1 cellular context compared by ENCODE assay signal in the genomic region with DNA sequence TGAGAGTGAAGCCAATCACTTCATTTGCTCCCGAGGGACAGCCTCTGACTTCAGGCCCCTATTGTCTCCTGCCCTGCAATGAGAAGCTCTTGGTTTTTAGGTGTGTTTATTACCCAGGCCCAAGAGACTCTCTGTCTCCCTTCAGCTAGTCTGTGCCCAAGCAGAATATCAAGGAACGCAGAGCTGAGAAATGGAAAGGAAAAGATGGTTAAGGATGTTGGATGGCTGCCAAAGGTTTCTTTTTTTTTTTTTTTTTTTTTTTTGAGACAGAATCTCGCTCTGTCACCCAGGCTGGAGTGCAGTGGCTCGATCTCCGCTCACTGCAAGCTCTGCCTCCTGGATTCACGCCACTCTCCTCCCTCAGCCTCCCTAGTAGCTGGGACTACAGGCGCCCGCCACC. TPM values are rescaled to one million over a fixed set of nuclear protein-coding genes. Genes with fewer than 3 reads are reported as not detected.
"Had no signal": no experiment of that assay in that cellular context is flagged by ENCODE, and none has a peak within 500 bp of the region (broad histone marks: within the 10 kb centered on the region; RNA-seq: fewer than 3 reads in every experiment).

No MANE protein-coding gene starts in this region.

RNA-seq across cellular contexts. Expression of a gene that starts 41.7 kb away (rescaled TPM):
- polyA plus RNA-seq: naive thymus-derived CD8-positive, alpha-beta T cell had no signal
